In the genomic region with DNA sequence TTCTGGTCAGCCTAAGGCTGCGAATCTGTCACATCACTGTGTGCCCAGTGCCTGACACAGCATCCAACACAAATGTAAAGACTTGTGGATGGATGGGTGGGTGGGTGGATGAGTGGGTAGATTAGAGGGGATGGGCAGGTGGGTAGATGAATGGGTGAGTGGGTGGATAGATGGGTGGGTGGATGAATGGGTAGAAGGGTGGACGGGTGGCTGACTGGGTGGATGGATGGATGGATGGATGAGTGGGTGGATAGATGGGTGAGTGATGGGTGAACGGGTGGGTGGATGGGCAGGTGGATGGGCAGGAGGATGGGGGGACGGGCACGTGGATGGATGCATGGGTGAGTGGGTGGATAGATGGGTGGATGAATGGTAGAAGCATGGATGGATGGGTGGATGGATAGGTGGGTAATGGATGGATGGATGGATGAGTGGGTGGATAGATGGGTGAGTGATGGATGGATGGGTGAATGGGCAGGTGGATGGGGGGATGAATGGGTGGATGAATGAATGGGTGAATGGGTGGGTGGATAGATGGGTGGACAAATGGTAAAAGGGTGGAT, we compare ENCODE assay signal across 9 cellular contexts.
"Had no signal": no experiment of that assay in that cellular context is flagged by ENCODE, and none has a peak within 500 bp of the region (broad histone marks: within the 10 kb centered on the region; RNA-seq: fewer than 3 reads in every experiment).

No MANE protein-coding gene starts in this region.

- H3K9ac ChIP-seq: GM23248, KMS-11 had no signal

- H3K27ac ChIP-seq: GM23248, HL-60, KMS-11 had no signal

- H3K4me2 ChIP-seq: KMS-11 had no signal

- H3K4me3 ChIP-seq: GM23248 had no signal

- H2AFZ ChIP-seq: GM23248 had no signal

- DNase-seq: GM23248, GOT3, H9, HCEC 1CT, HFFc6, KBM-7 had no signal

- FAIRE-seq: H54 had no signal
